In genomic region chr7:112481833-112482669, GRCh38 we compare ENCODE assay signal across 8 cellular contexts. TPM values are rescaled to one million over a fixed set of nuclear protein-coding genes. Genes with fewer than 3 reads are reported as not detected.
DNase-seq lines count a peak whose midpoint lies in the region; TF ChIP-seq lines count a peak whose summit lies in the region.

No MANE protein-coding gene starts in this region.

- DNase-seq in AG10803 (ENCODE audit: low read depth), result peak; percentile 89
- DNase-seq in NCI-H526 (lab: John Stamatoyannopoulos, UW), result peak; percentile 59 to 66
- DNase-seq in epithelial cell of esophagus (ENCODE audit: low read depth), result peak; percentile 94
- DNase-seq in occipital lobe (lab: John Stamatoyannopoulos, UW), result peak; percentile 26
- DNase-seq in activated effector memory CD4-positive, alpha-beta T cell treated with Interleukin-2 at 50 U/mL for 16 hours, result no peak
- DNase-seq in NCI-H2029 (lab: John Stamatoyannopoulos, UW), result no peak
- DNase-seq in NCI-H82 (lab: John Stamatoyannopoulos, UW), result no peak
- DNase-seq in amygdala (lab: John Stamatoyannopoulos, UW), result no peak

- H3K4me3 ChIP-seq in AG10803 (ENCODE audit: low read length) (no peak overlapping the region), epithelial cell of esophagus (ENCODE audit: low read length) (no peak overlapping the region)

- TF ChIP-seq CTCF in AG10803 (conservative IDR thresholded peaks at IDR 0.05; ENCODE audit: low read length) (no peak), epithelial cell of esophagus (IDR thresholded peaks at IDR 0.05; ENCODE audit: insufficient read depth, low read depth, low read length, missing control alignments) (no peak)

RNA-seq across cellular contexts. Expression of gene LSMEM1, which starts 1.3 kb away (rescaled TPM):
- total RNA-seq in occipital lobe, result 0.47 TPM

RNA-seq across cellular contexts. Expression of gene IFRD1, which starts 31.8 kb away (rescaled TPM):
- 90.5 TPM for total RNA-seq in occipital lobe

Comparison
In these comparisons a context has a peak if more than half of its experiments do, and no peak if none do; other contexts are left out.
1. DNase-seq: peak in AG10803 (single experiment), NCI-H526 (2 of 2), epithelial cell of esophagus (single experiment) and occipital lobe (single experiment); none in activated effector memory CD4-positive, alpha-beta T cell treated with Interleukin-2 at 50 U/mL for 16 hours (single experiment), NCI-H2029 (single experiment), NCI-H82 (single experiment) and amygdala (0 of 56).